ENCODE assay signal across 9 cellular contexts in genomic region chr12:97404549-97404948, GRCh38. TPM values are rescaled to one million over a fixed set of nuclear protein-coding genes. Genes with fewer than 3 reads are reported as not detected.
DNase-seq lines count a peak whose midpoint lies in the region; ATAC-seq and TF ChIP-seq lines count a peak whose summit lies in the region.
"Had no signal": no experiment of that assay in that cellular context is flagged by ENCODE, and none has a peak within 500 bp of the region (broad histone marks: within the 10 kb centered on the region; RNA-seq: fewer than 3 reads in every experiment).

No MANE protein-coding gene starts in this region.

- peak; percentile 94 for ATAC-seq in GM21526 (IDR thresholded peaks at IDR 0.05; ENCODE audit: low FRiP score, unreplicated experiment)
- ATAC-seq: activated naive CD4-positive, alpha-beta T cell treated with anti-CD3 and anti-CD28 coated beads, Interleukin-2, amount 50 U/mL, for 72 hours had no signal

- DNase-seq in NCI-H524 (lab: John Stamatoyannopoulos, UW) (peak; percentile 22 to 55), NCI-H524 treated with DMSO at 0.1 percent for 48 hours (lab: John Stamatoyannopoulos, UW) (no peak), HK-2 (ENCODE audit: unreplicated experiment) (peak; percentile 10), NCI-H774 (lab: John Stamatoyannopoulos, UW) (peak; percentile 77), dedifferentiated amniotic fluid mesenchymal stem cell (ENCODE audit: extremely low spot score) (peak; percentile 25), mesothelial cell of epicardium (ENCODE audit: low spot score in 2 of 2, unreplicated experiment in 2 of 2) (no peak), activated gamma-delta T cell (lab: John Stamatoyannopoulos, UW) (no peak)

- no peak overlapping the region for H3K4me3 Mint-ChIP-seq in mesothelial cell of epicardium

- TF ChIP-seq CTCF in mesothelial cell of epicardium (IDR thresholded peaks at IDR 0.05; ENCODE audit: unreplicated experiment): peak; percentile 83

- peaks cover 4% of the 10 kb centered on the region for H3K9me3 Mint-ChIP-seq in mesothelial cell of epicardium
- H3K9me3 Mint-ChIP-seq: activated naive CD4-positive, alpha-beta T cell treated with anti-CD3 and anti-CD28 coated beads, Interleukin-2, amount 50 U/mL, for 72 hours had no signal

- no peaks in the 10 kb centered on the region for H3K36me3 Mint-ChIP-seq in mesothelial cell of epicardium
- H3K36me3 Mint-ChIP-seq: activated naive CD4-positive, alpha-beta T cell treated with anti-CD3 and anti-CD28 coated beads, Interleukin-2, amount 50 U/mL, for 72 hours had no signal

- peaks cover 4% of the 10 kb centered on the region for H3K4me1 Mint-ChIP-seq in mesothelial cell of epicardium

- no peak overlapping the region for H3K27ac Mint-ChIP-seq in mesothelial cell of epicardium
- H3K27ac Mint-ChIP-seq: activated naive CD4-positive, alpha-beta T cell treated with anti-CD3 and anti-CD28 coated beads, Interleukin-2, amount 50 U/mL, for 72 hours had no signal

- no peaks in the 10 kb centered on the region for H3K27me3 Mint-ChIP-seq in mesothelial cell of epicardium (ENCODE audit: low read depth)

RNA-seq across cellular contexts. Expression of gene RMST, which starts 58.1 kb away (rescaled TPM):
- 13.8 to 14.5 TPM (median 14.2 TPM) in 3 replicates for total RNA-seq in mesothelial cell of epicardium
- total RNA-seq: activated naive CD4-positive, alpha-beta T cell treated with anti-CD3 and anti-CD28 coated beads, Interleukin-2, amount 50 U/mL, for 72 hours had no signal

Comparison
In these comparisons a context has a peak if more than half of its experiments do, and no peak if none do; other contexts are left out.
1. DNase-seq: peak in NCI-H524 (2 of 2), HK-2 (single experiment), NCI-H774 (single experiment) and dedifferentiated amniotic fluid mesenchymal stem cell (single experiment); none in NCI-H524 treated with DMSO at 0.1 percent for 48 hours (single experiment), mesothelial cell of epicardium (0 of 2) and activated gamma-delta T cell (single experiment).